In the genomic region with DNA sequence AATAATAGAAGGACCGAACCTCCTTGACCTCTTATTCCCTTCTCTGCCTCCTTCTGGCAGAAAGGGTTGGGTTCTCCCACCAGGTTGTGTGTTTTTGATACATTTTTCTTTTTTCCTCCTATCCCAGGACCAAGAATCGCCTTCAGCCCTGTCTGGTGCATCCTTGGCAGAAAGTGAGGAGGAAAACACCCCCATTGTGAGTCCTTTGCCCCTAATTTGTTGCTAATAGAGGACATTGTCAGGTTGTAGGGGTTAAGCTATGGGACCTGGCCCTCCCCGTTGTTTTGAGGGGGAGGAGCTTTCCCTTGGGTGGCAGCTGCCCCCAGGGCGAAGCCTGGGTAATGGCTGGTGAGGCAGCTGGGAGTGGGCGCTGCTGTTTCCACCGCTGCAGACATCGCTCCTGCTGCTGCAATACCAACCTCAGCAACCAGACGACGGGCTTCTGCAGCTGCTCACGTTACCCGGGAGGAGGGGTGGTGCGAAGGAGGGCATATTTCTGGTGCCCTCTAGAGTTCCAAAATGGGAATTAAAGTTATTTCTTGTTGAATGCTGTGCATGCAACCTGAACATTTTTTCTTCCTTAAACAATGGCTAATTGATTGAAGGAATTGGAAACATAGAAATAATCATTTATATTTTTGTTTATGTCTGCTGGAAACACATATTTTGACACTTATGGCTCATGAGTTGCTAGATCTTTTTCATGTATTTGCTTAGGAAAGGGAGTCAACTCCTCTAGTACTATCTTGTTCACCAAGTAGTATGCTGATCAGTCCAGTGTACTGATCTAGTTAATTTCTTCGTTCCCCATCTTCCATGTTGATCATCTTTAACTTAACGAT, we compare ENCODE assay signal across 8 cellular contexts. TPM values are rescaled to one million over a fixed set of nuclear protein-coding genes. Genes with fewer than 3 reads are reported as not detected.
A peak's percentile ranks its signal among the peaks of the same experiment; 100 is the strongest.
DNase-seq lines count a peak whose midpoint lies in the region; ATAC-seq and TF ChIP-seq lines count a peak whose summit lies in the region.

No MANE protein-coding gene starts in this region.

- H3K9me3 ChIP-seq in right cardiac atrium (ENCODE audit: control insufficient read depth, low read length) = no peaks in the 10 kb centered on the region
- H3K9me3 ChIP-seq in vagina = no peaks in the 10 kb centered on the region

- peak overlapping the region; percentile 96 for H3K4me3 Mint-ChIP-seq in T-helper 1 cell treated with Interleukin-12 subunit alpha and Interleukin-12 subunit beta and Interleukin-4 antibody, amounts not matched to agents 30 μg/mL and 1 μg/mL, for 36 hours

- peaks cover 13% of the 10 kb centered on the region for H3K27me3 Mint-ChIP-seq in T-helper 1 cell treated with Interleukin-12 subunit alpha and Interleukin-12 subunit beta and Interleukin-4 antibody, amounts not matched to agents 30 μg/mL and 1 μg/mL, for 36 hours (ENCODE audit: low read depth)

- H3K4me3 ChIP-seq in right cardiac atrium (ENCODE audit: low read length) (peak overlapping the region; percentile 95), vagina (peak overlapping the region; percentile 62 to 70)

- no peaks in the 10 kb centered on the region for H3K36me3 ChIP-seq in vagina

- ATAC-seq in HG02884 (IDR thresholded peaks at IDR 0.05; ENCODE audit: unreplicated experiment) (peak; percentile 32), right cardiac atrium (peak; percentile 49 to 59)

- H3K36me3 Mint-ChIP-seq in T-helper 1 cell treated with Interleukin-12 subunit alpha and Interleukin-12 subunit beta and Interleukin-4 antibody, amounts not matched to agents 30 μg/mL and 1 μg/mL, for 36 hours (ENCODE audit: low read depth) = peaks cover 5% of the 10 kb centered on the region

- intact Hi-C loops in right cardiac atrium (cut with DNase I) (loop anchor here in 1 of 4 donors (5.0 kb wide), 1 partner anchor 98 kb away; a partner anchor contains a TSS), vagina (cut with DNase I) (loop anchor here (5.0 kb wide), 1 partner anchor 98 kb away; a partner anchor contains a TSS)

- TF ChIP-seq POLR2A in vagina (IDR thresholded peaks at IDR 0.05) = peak in 1 of 2 donors; percentile 57

- in situ Hi-C loops in GM13977 (cut with MboI; ENCODE audit: low pct_unique_long_range_greater_than_20kb, low sequenced_read_pairs, unreplicated experiment) = no loop called here

- 6% methylated on average over 14 of the region's 14 CpGs for WGBS in right cardiac atrium

- peaks cover 30% of the 10 kb centered on the region for H3K4me1 Mint-ChIP-seq in T-helper 1 cell treated with Interleukin-12 subunit alpha and Interleukin-12 subunit beta and Interleukin-4 antibody, amounts not matched to agents 30 μg/mL and 1 μg/mL, for 36 hours (ENCODE audit: low read depth)

- no peaks in the 10 kb centered on the region for H3K27me3 ChIP-seq in right cardiac atrium (ENCODE audit: control insufficient read depth, insufficient read depth)
- no peaks in the 10 kb centered on the region for H3K27me3 ChIP-seq in vagina

- H3K27ac ChIP-seq in angular gyrus (ENCODE audit: low read depth, low read length) (peak overlapping the region; percentile 93), right cardiac atrium (ENCODE audit: low read length) (peak overlapping the region; percentile 99), vagina (peak overlapping the region; percentile 99)

- peak; percentile 68 for TF ChIP-seq CTCF in GM13977 (IDR thresholded peaks at IDR 0.05; ENCODE audit: extremely low read depth, insufficient read depth, missing control alignments)
- peak; percentile 64 to 75 (median 70) for TF ChIP-seq CTCF in vagina (IDR thresholded peaks at IDR 0.05)

- no peaks in the 10 kb centered on the region for H3K4me1 ChIP-seq in right cardiac atrium (ENCODE audit: control insufficient read depth, insufficient read depth, low read length)
- peaks cover 42% of the 10 kb centered on the region for H3K4me1 ChIP-seq in vagina

- H3K9me3 Mint-ChIP-seq in T-helper 1 cell treated with Interleukin-12 subunit alpha and Interleukin-12 subunit beta and Interleukin-4 antibody, amounts not matched to agents 30 μg/mL and 1 μg/mL, for 36 hours = no peaks in the 10 kb centered on the region

- peak overlapping the region; percentile 98 for H3K27ac Mint-ChIP-seq in T-helper 1 cell treated with Interleukin-12 subunit alpha and Interleukin-12 subunit beta and Interleukin-4 antibody, amounts not matched to agents 30 μg/mL and 1 μg/mL, for 36 hours

- DNase-seq in GM13977 (ENCODE audit: low spot score) = peak; percentile 75
- DNase-seq in NCI-H146 treated with DMSO at 0.1 percent for 48 hours (lab: John Stamatoyannopoulos, UW; ENCODE audit: unreplicated experiment) = peak; percentile 79
- DNase-seq in right cardiac atrium = peak; percentile 84 to 92 (median 90)
- peak; percentile 92 for DNase-seq in putamen (ENCODE audit: low spot score)
- peak in 1 of 2 donors; percentile 92 for DNase-seq in vagina (ENCODE audit: extremely low spot score in 2 of 2)

RNA-seq across cellular contexts. Expression of a gene that starts 1.5 kb away (rescaled TPM):
- 10 to 100 TPM; 52.6 to 71.4 (median 58.0) TPM for total RNA-seq in right cardiac atrium
- polyA plus RNA-seq in right cardiac atrium = 17.2 TPM
- 80.8 TPM for total RNA-seq in vagina
